ENCODE assay signal across 8 cellular contexts in genomic region chrX:18886344-18887161, GRCh38.
DNase-seq lines count a peak whose midpoint lies in the region; ATAC-seq and TF ChIP-seq lines count a peak whose summit lies in the region.

No MANE protein-coding gene starts in this region.

- POLR2A ChIA-PET in HEK293T (lab: Yijun Ruan, JAX) = no interaction called here

- H3K4me3 ChIP-seq in WI38 (ENCODE audit: low read depth, low read length) = peak overlapping the region; percentile 23; the same call in 1 of the 2 replicates
- H3K4me3 ChIP-seq in choroid plexus epithelial cell (ENCODE audit: low read depth, low read length) = peak overlapping the region; percentile 53

- CTCF ChIA-PET in HEK293T (lab: Yijun Ruan, JAX) = interaction anchor here (0.8 to 1.2 kb wide), 3 partner anchors 89 to 462 kb away, joined by 3 to 5 read pairs (median 4); no protein-coding TSS in a partner anchor

- peak; percentile 41 for TF ChIP-seq CTCF in WI38 (IDR thresholded peaks at IDR 0.05; ENCODE audit: low read depth, low read length)
- peak; percentile 73 for TF ChIP-seq CTCF in choroid plexus epithelial cell (conservative IDR thresholded peaks at IDR 0.05; ENCODE audit: low read depth, low read length)

- DNase-seq in NCI-H146 (lab: John Stamatoyannopoulos, UW) (peak; percentile 42), NCI-H146 treated with DMSO at 0.1 percent for 48 hours (lab: John Stamatoyannopoulos, UW; ENCODE audit: unreplicated experiment) (no peak), HEK293T (ENCODE audit: extremely low spot score) (peak; percentile 69), M059J (ENCODE audit: low read depth) (peak; percentile 73), choroid plexus epithelial cell (ENCODE audit: low read depth) (peak; percentile 56), left lobe of liver (ENCODE audit: low spot score) (peak; percentile 67)
- DNase-seq in stimulated activated CD4-positive, alpha-beta T cell treated with anti-CD3 and anti-CD28 coated beads, Interleukin-4, amount 100 ng/mL, for 24 hours = peak; percentile 51

- peak; percentile 63 for ATAC-seq in left lobe of liver

TF ChIP-seq in HEK293T, 16 proteins besides CTCF, POLR2A, EP300 and RAD21:
- no peak for TF ChIP-seq FOXK2 (IDR thresholded peaks at IDR 0.05)
- 0 out of 2 replicates have a peak, but pooled peaks have one; percentile 42 for TF ChIP-seq L3MBTL2 (conservative IDR thresholded peaks at IDR 0.05)
TF ChIP-seq in HEK293T: peak in this region for 1.
